Comparison of ENCODE assay signal across 18 cellular contexts in genomic region chr3:49183873-49184272, GRCh38. TPM values are rescaled to one million over a fixed set of nuclear protein-coding genes. Genes with fewer than 3 reads are reported as not detected.
DNase-seq lines count a peak whose midpoint lies in the region; ATAC-seq and TF ChIP-seq lines count a peak whose summit lies in the region.
"Had no signal": no experiment of that assay in that cellular context is flagged by ENCODE, and none has a peak within 500 bp of the region (broad histone marks: within the 10 kb centered on the region; RNA-seq: fewer than 3 reads in every experiment).

No MANE protein-coding gene starts in this region.

- H4K20me1 ChIP-seq in Karpas-422 (ENCODE audit: insufficient read depth, low read depth, low read length), result no peaks in the 10 kb centered on the region
- H4K20me1 ChIP-seq: BLaER1 had no signal

- no peaks in the 10 kb centered on the region for H3K9me2 ChIP-seq in Karpas-422 (replicated peaks; ENCODE audit: insufficient read depth, low read length)

- no peak overlapping the region for H3K4me2 ChIP-seq in Karpas-422 (ENCODE audit: low read depth, low read length, poor library complexity, severe bottlenecking)
- H3K4me2 ChIP-seq: BLaER1 had no signal

- ATAC-seq in right lobe of liver, result peak in 3 of 4 donors; percentile 26 to 39 (median 35)
- ATAC-seq in naive thymus-derived CD4-positive, alpha-beta T cell, result no peak
- ATAC-seq: CD8-positive, alpha-beta T cell had no signal

- POLR2A ChIA-PET in MCF 10A (lab: Yijun Ruan, JAX), result no interaction called here
- POLR2A ChIA-PET in naive thymus-derived CD4-positive, alpha-beta T cell (lab: Charles Lee), result no interaction called here

- H3K27me3 Mint-ChIP-seq in MCF 10A (ENCODE audit: insufficient read depth, unreplicated experiment), result no peaks in the 10 kb centered on the region
- H3K27me3 Mint-ChIP-seq in naive thymus-derived CD4-positive, alpha-beta T cell, result peaks cover 0 to 15% (median 6%) of the 10 kb centered on the region in 5 donors

- H3K4me1 Mint-ChIP-seq in MCF 10A (ENCODE audit: insufficient read depth, unreplicated experiment), result no peaks in the 10 kb centered on the region
- H3K4me1 Mint-ChIP-seq in naive thymus-derived CD4-positive, alpha-beta T cell, result peaks cover 0 to 2% (median 0%) of the 10 kb centered on the region in 7 donors
- H3K4me1 Mint-ChIP-seq: B cell had no signal

- intact Hi-C loops in adrenal gland (cut with DNase I) (no loop called here), right lobe of liver (cut with DNase I) (no loop called here), MCF 10A (cut with micrococcal nuclease) (no loop called here)
- intact Hi-C loops in naive thymus-derived CD4-positive, alpha-beta T cell (cut with micrococcal nuclease), result no loop called here

- no peak overlapping the region for H3K4me3 Mint-ChIP-seq in MCF 10A (ENCODE audit: unreplicated experiment)
- no peak overlapping the region for H3K4me3 Mint-ChIP-seq in naive thymus-derived CD4-positive, alpha-beta T cell
- H3K4me3 Mint-ChIP-seq: B cell; CD4-positive, CD25-positive, alpha-beta regulatory T cell; CD8-positive, alpha-beta T cell had no signal

- no peaks in the 10 kb centered on the region for H3K9me3 Mint-ChIP-seq in MCF 10A (ENCODE audit: unreplicated experiment)
- no peaks in the 10 kb centered on the region for H3K9me3 Mint-ChIP-seq in naive thymus-derived CD4-positive, alpha-beta T cell
- H3K9me3 Mint-ChIP-seq: CD8-positive, alpha-beta T cell had no signal

- no peaks in the 10 kb centered on the region for H3K9me3 ChIP-seq in Karpas-422 (ENCODE audit: low read length)
- no peaks in the 10 kb centered on the region for H3K9me3 ChIP-seq in adrenal gland (replicated peaks in 1 of 3)
- H3K9me3 ChIP-seq in right lobe of liver, result no peaks in the 10 kb centered on the region
- H3K9me3 ChIP-seq in effector memory CD4-positive, alpha-beta T cell (ENCODE audit: control insufficient read depth, low read length), result no peaks in the 10 kb centered on the region
- H3K9me3 ChIP-seq in naive thymus-derived CD4-positive, alpha-beta T cell (ENCODE audit: control insufficient read depth in 2 of 3, low read length in 3 of 3), result no peaks in the 10 kb centered on the region
- H3K9me3 ChIP-seq: BLaER1, Caco-2 had no signal

- no peaks in the 10 kb centered on the region for H3K36me3 Mint-ChIP-seq in MCF 10A (ENCODE audit: insufficient read depth, unreplicated experiment)
- peaks cover 0 to 6% (median 0%) of the 10 kb centered on the region in 5 donors for H3K36me3 Mint-ChIP-seq in naive thymus-derived CD4-positive, alpha-beta T cell
- H3K36me3 Mint-ChIP-seq: CD4-positive, CD25-positive, alpha-beta regulatory T cell; CD8-positive, alpha-beta T cell had no signal

- BruUV-seq in MCF 10A (replicated peaks; lab: Mats Ljungman, UMichigan), result no TSS peak

- H3K9ac ChIP-seq in Karpas-422 (ENCODE audit: low read length), result no peak overlapping the region
- H3K9ac ChIP-seq: BLaER1, GM23248 had no signal

- no peak overlapping the region for H3K27ac Mint-ChIP-seq in MCF 10A (ENCODE audit: low read depth, unreplicated experiment)
- no peak overlapping the region for H3K27ac Mint-ChIP-seq in naive thymus-derived CD4-positive, alpha-beta T cell
- H3K27ac Mint-ChIP-seq: B cell; CD4-positive, CD25-positive, alpha-beta regulatory T cell; CD8-positive, alpha-beta T cell had no signal

- CTCF ChIA-PET in MCF 10A (lab: Yijun Ruan, JAX), result interaction anchor here (3.7 kb wide), 1 partner anchor 13 kb away, joined by 20 read pairs; the partner anchor contains the start of gene KLHDC8B
- CTCF ChIA-PET in naive thymus-derived CD4-positive, alpha-beta T cell (lab: Charles Lee), result no interaction called here

- no peak overlapping the region for H2AFZ ChIP-seq in Karpas-422 (ENCODE audit: low read length)
- H2AFZ ChIP-seq: GM23248 had no signal

- H3K27ac ChIP-seq in Karpas-422 (ENCODE audit: low read length), result no peak overlapping the region
- peak overlapping the region in 3 of 5 donors; percentile 43 to 51 (median 47) for H3K27ac ChIP-seq in adrenal gland
- no peak overlapping the region for H3K27ac ChIP-seq in right lobe of liver
- no peak overlapping the region for H3K27ac ChIP-seq in effector memory CD4-positive, alpha-beta T cell (ENCODE audit: insufficient read depth, low read length, poor library complexity, severe bottlenecking)
- H3K27ac ChIP-seq in naive thymus-derived CD4-positive, alpha-beta T cell (ENCODE audit: low read depth, low read length), result no peak overlapping the region
- H3K27ac ChIP-seq: 22Rv1, BLaER1, GM23248 had no signal

- peak; percentile 37 for DNase-seq in Karpas-422
- peak; percentile 65 to 85 (median 72) for DNase-seq in adrenal gland
- DNase-seq in kidney tubule cell (ENCODE audit: low spot score), result peak; percentile 25
- DNase-seq in right lobe of liver, result peak in 1 of 3 donors; percentile 30
- no peak for DNase-seq in effector memory CD4-positive, alpha-beta T cell
- no peak for DNase-seq in MCF 10A (ENCODE audit: unreplicated experiment)
- no peak for DNase-seq in naive thymus-derived CD4-positive, alpha-beta T cell
- DNase-seq: Caco-2; CD4-positive, CD25-positive, alpha-beta regulatory T cell; CD8-positive, alpha-beta T cell; DMS153; DND-41; GM23248; H7; HCEC 1CT had no signal

- 43 to 54% (median 49%) methylated on average over 1 of the region's 1 CpG for WGBS in adrenal gland, 4 donors
- 33% methylated on average over 1 of the region's 1 CpG for WGBS in right lobe of liver (ENCODE audit: insufficient coverage, low coverage, low lambda C conversion rate, missing lambda C conversion rate)

- no peak overlapping the region for H3K4me3 ChIP-seq in Karpas-422 (ENCODE audit: low read length)
- H3K4me3 ChIP-seq in adrenal gland, result no peak overlapping the region
- no peak overlapping the region for H3K4me3 ChIP-seq in right lobe of liver
- no peak overlapping the region for H3K4me3 ChIP-seq in effector memory CD4-positive, alpha-beta T cell (ENCODE audit: insufficient read depth, low read depth, low read length, poor library complexity, severe bottlenecking)
- H3K4me3 ChIP-seq in naive thymus-derived CD4-positive, alpha-beta T cell (ENCODE audit: low read length), result no peak overlapping the region
- H3K4me3 ChIP-seq: BLaER1, GM23248 had no signal

- H3K36me3 ChIP-seq in Karpas-422 (ENCODE audit: insufficient read depth, low read length), result no peaks in the 10 kb centered on the region
- H3K36me3 ChIP-seq in adrenal gland (replicated peaks in 1 of 2), result no peaks in the 10 kb centered on the region
- H3K36me3 ChIP-seq in right lobe of liver, result no peaks in the 10 kb centered on the region
- no peaks in the 10 kb centered on the region for H3K36me3 ChIP-seq in effector memory CD4-positive, alpha-beta T cell (ENCODE audit: control insufficient read depth, insufficient read depth, low read length)
- no peaks in the 10 kb centered on the region for H3K36me3 ChIP-seq in naive thymus-derived CD4-positive, alpha-beta T cell (ENCODE audit: control insufficient read depth in 2 of 3, insufficient read depth in 3 of 3, low read length in 3 of 3)
- H3K36me3 ChIP-seq: BLaER1 had no signal

- H3K79me2 ChIP-seq in Karpas-422 (ENCODE audit: low read length), result no peaks in the 10 kb centered on the region

- no peak for TF ChIP-seq POLR2A in adrenal gland (IDR thresholded peaks at IDR 0.05)
- no peak for TF ChIP-seq POLR2A in right lobe of liver (IDR thresholded peaks at IDR 0.05)

- TF ChIP-seq CTCF in adrenal gland (IDR thresholded peaks at IDR 0.05) (no peak), right lobe of liver (IDR thresholded peaks at IDR 0.05) (no peak), MCF 10A (IDR thresholded peaks at IDR 0.05; ENCODE audit: unreplicated experiment) (no peak)

- no peaks in the 10 kb centered on the region for H3K27me3 ChIP-seq in Karpas-422 (ENCODE audit: low read length)
- no peaks in the 10 kb centered on the region for H3K27me3 ChIP-seq in adrenal gland
- no peaks in the 10 kb centered on the region for H3K27me3 ChIP-seq in right lobe of liver
- no peaks in the 10 kb centered on the region for H3K27me3 ChIP-seq in effector memory CD4-positive, alpha-beta T cell (replicated peaks; ENCODE audit: control insufficient read depth, insufficient read depth, low read length, poor library complexity, severe bottlenecking)
- no peaks in the 10 kb centered on the region for H3K27me3 ChIP-seq in naive thymus-derived CD4-positive, alpha-beta T cell (ENCODE audit: control insufficient read depth in 2 of 2, insufficient read depth in 2 of 2, low read length in 2 of 2)
- H3K27me3 ChIP-seq: BLaER1 had no signal

- H3K4me1 ChIP-seq in Karpas-422 (ENCODE audit: low read length), result no peaks in the 10 kb centered on the region
- peaks cover 0 to 10% of the 10 kb centered on the region in 2 donors for H3K4me1 ChIP-seq in adrenal gland (replicated peaks in 1 of 2)
- H3K4me1 ChIP-seq in right lobe of liver, result no peaks in the 10 kb centered on the region
- no peaks in the 10 kb centered on the region for H3K4me1 ChIP-seq in effector memory CD4-positive, alpha-beta T cell (ENCODE audit: control insufficient read depth, insufficient read depth, low read length, poor library complexity, severe bottlenecking)
- H3K4me1 ChIP-seq in naive thymus-derived CD4-positive, alpha-beta T cell (ENCODE audit: control insufficient read depth in 2 of 2, insufficient read depth in 2 of 2, low read length in 2 of 2), result no peaks in the 10 kb centered on the region
- H3K4me1 ChIP-seq: BLaER1, Caco-2 had no signal

RNA-seq across cellular contexts. Expression of gene KLHDC8B, which starts 12.5 kb away (rescaled TPM):
- total RNA-seq in Karpas-422 (2014; rRNA removed; shearing (Covaris generic); ENCODE audit: low replicate concordance), result 8.4 and 16.5 TPM in 2 replicates
- total RNA-seq in adrenal gland, result 100 to 1,000 TPM; 195 to 501 (median 247) TPM
- 100 to 1,000 TPM; 127 to 226 (median 171) TPM for polyA plus RNA-seq in adrenal gland
- total RNA-seq in right lobe of liver, result 10 to 100 TPM; 10.4 to 15.2 (median 11.5) TPM
- total RNA-seq in MCF 10A (2022), result 1.7 and 2.4 TPM in 2 replicates
- total RNA-seq in naive thymus-derived CD4-positive, alpha-beta T cell, result 1 to 10 TPM; 1.5 to 7.1 (median 5.2) TPM
- 10 to 100 TPM in 1 of 2 donors, 1 to 10 TPM in 1; 4.7 to 10.0 TPM for polyA plus RNA-seq in naive thymus-derived CD4-positive, alpha-beta T cell

RNA-seq across cellular contexts. Expression of gene CCDC71, which starts 17.7 kb away (rescaled TPM):
- total RNA-seq in Karpas-422 (2014; rRNA removed; shearing (Covaris generic); ENCODE audit: low replicate concordance), result 18.4 and 22.0 TPM in 2 replicates
- total RNA-seq in adrenal gland, result 10 to 100 TPM; 23.5 to 46.4 (median 33.9) TPM
- polyA plus RNA-seq in adrenal gland, result 10 to 100 TPM; 13.4 to 17.7 (median 15.7) TPM
- total RNA-seq in right lobe of liver, result 10 to 100 TPM in 2 of 6 experiments, 1 to 10 TPM in 4; 8.0 to 18.9 (median 8.6) TPM
- total RNA-seq in MCF 10A (2022), result 25.7 and 26.0 TPM in 2 replicates
- total RNA-seq in naive thymus-derived CD4-positive, alpha-beta T cell, result 10 to 100 TPM; 16.5 to 39.5 (median 26.3) TPM
- 1 to 10 TPM; 2.0 to 2.3 TPM for polyA plus RNA-seq in naive thymus-derived CD4-positive, alpha-beta T cell

RNA-seq across cellular contexts. Expression of gene LAMB2, which starts 51.0 kb away (rescaled TPM):
- 3.8 TPM in 1 of 2 replicates, not detected in the other for total RNA-seq in Karpas-422 (2014; rRNA removed; shearing (Covaris generic); ENCODE audit: low replicate concordance)
- total RNA-seq in adrenal gland (1,000 to 10,000 TPM in 3 of 8 donors, 100 to 1,000 TPM in 5; 490 to 1,423 (median 859) TPM), right lobe of liver (100 to 1,000 TPM; 129 to 192 (median 163) TPM), MCF 10A (2022) (224 and 264 TPM in 2 replicates)
- polyA plus RNA-seq in adrenal gland, result 1,000 to 10,000 TPM in 2 of 3 donors, 100 to 1,000 TPM in 1; 346 to 1,805 (median 1,141) TPM
- total RNA-seq in naive thymus-derived CD4-positive, alpha-beta T cell, result 1 to 10 TPM in 4 of 5 experiments, not detected in 1; 1.2 to 5.0 (median 1.9) TPM
- polyA plus RNA-seq in naive thymus-derived CD4-positive, alpha-beta T cell, result not detected
- total RNA-seq: CD8-positive, alpha-beta T cell had no signal

Comparison
In these comparisons a context has a peak if more than half of its experiments do, and no peak if none do; other contexts are left out.
1. DNase-seq: peak in Karpas-422 (single experiment), adrenal gland (7 of 7) and kidney tubule cell (single experiment); none in effector memory CD4-positive, alpha-beta T cell (0 of 3), MCF 10A (single experiment) and naive thymus-derived CD4-positive, alpha-beta T cell (0 of 9).
2. H3K27ac ChIP-seq: peak in adrenal gland (3 of 5); none in Karpas-422 (single experiment), right lobe of liver (0 of 3), effector memory CD4-positive, alpha-beta T cell (single experiment) and naive thymus-derived CD4-positive, alpha-beta T cell (single experiment).
3. RNA of gene KLHDC8B, which starts 12.5 kb away (total RNA-seq): 195 to 501 TPM in adrenal gland; 10.4 to 15.2 TPM in right lobe of liver, 8.4 to 16.5 TPM in Karpas-422, 1.5 to 7.1 TPM in naive thymus-derived CD4-positive, alpha-beta T cell and 1.7 to 2.4 TPM in MCF 10A; every median in the first group is over 10 times any median in the second.
4. RNA of gene LAMB2, which starts 51.0 kb away (total RNA-seq): 490 to 1,423 TPM in adrenal gland, 224 to 264 TPM in MCF 10A and 129 to 192 TPM in right lobe of liver; 1.2 to 5.0 TPM in naive thymus-derived CD4-positive, alpha-beta T cell and 3.8 TPM in Karpas-422; every median in the first group is over 10 times any median in the second.